Comparison of ENCODE assay signal across 2 cellular contexts in genomic region chr6:120805267-120805666, GRCh38.
TF ChIP-seq lines count a peak whose summit lies in the region.

No MANE protein-coding gene starts in this region.

TF ChIP-seq in SK-N-SH, 30 proteins besides CTCF, POLR2A, EP300 and RAD21 (continued from another document):
- TF ChIP-seq USF2 (IDR thresholded peaks at IDR 0.05; ENCODE audit: borderline replicate concordance, low read depth, low read length), result no peak

TF ChIP-seq in SK-N-SH treated with all-trans-retinoic acid at 6 μM for 48 hours, 23 proteins besides CTCF, POLR2A, EP300 and RAD21 (continued from another document):
- no peak for TF ChIP-seq CSRNP3 (CRISPR knock-in tag; IDR thresholded peaks at IDR 0.05)
- TF ChIP-seq ISL1 (CRISPR knock-in tag; IDR thresholded peaks at IDR 0.05), result no peak
- TF ChIP-seq TOX (CRISPR knock-in tag; IDR thresholded peaks at IDR 0.05; ENCODE audit: borderline replicate concordance), result no peak
- no peak for TF ChIP-seq TSHZ2 (CRISPR knock-in tag; IDR thresholded peaks at IDR 0.05)
- no peak for TF ChIP-seq RARB (CRISPR knock-in tag; IDR thresholded peaks at IDR 0.05)
- no peak for TF ChIP-seq OSR1 (CRISPR knock-in tag; IDR thresholded peaks at IDR 0.05)
- TF ChIP-seq ESRRG (CRISPR knock-in tag; IDR thresholded peaks at IDR 0.05), result no peak
- no peak for TF ChIP-seq ZNF565 (CRISPR knock-in tag; conservative IDR thresholded peaks at IDR 0.05; ENCODE audit: low read depth)
- TF ChIP-seq CREB5 (CRISPR knock-in tag; IDR thresholded peaks at IDR 0.05; ENCODE audit: low read depth), result no peak
- TF ChIP-seq ZFP30 (CRISPR knock-in tag; IDR thresholded peaks at IDR 0.05), result no peak
- TF ChIP-seq SNAI2 (CRISPR knock-in tag; IDR thresholded peaks at IDR 0.05), result no peak
- no peak for TF ChIP-seq POU6F1 (CRISPR knock-in tag; IDR thresholded peaks at IDR 0.05; ENCODE audit: borderline replicate concordance, low read depth)
- no peak for TF ChIP-seq CSDC2 (CRISPR knock-in tag; IDR thresholded peaks at IDR 0.05)
